Comparison of ENCODE assay signal across 8 cellular contexts in the genomic region with DNA sequence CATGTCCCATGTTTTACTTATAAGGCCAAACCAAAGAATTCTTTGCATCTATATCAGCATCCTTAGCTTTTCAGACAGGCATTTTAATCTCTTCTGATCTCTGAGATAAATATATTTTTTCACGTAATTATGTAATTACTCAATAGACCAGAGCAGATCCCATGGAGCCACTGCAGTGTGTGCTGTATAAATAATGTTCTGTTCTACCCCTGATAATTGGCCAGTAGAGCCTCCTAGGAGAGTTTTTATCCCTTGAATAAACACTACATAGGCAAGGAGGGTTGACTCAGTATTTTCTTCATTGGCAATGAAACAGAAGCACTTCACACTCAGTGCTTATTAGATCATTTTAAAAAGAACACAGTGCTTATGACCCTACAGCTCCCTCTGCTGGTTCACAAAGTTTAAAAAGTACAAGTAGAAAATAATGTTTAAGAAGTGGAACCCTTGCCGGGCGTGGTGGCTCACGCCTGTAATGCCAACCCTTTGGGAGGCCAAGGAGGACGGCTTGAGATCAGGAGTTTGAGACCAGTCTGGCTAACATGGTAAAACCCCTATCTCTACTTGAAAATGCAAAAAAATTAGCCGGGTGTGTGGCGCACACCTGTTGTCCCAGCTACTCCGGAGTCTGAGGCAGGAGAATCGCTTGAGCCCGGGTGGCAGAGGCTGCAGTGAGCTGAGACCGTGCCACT.
DNase-seq lines count a peak whose midpoint lies in the region; ATAC-seq, FAIRE-seq and TF ChIP-seq lines count a peak whose summit lies in the region.

No MANE protein-coding gene starts in this region.

- dilution Hi-C loops in keratinocyte (cut with MboI; ENCODE audit: extremely low pct_ligation_motif_present, low sequenced_read_pairs) = no loop called here

- H4K20me1 ChIP-seq in keratinocyte (ENCODE audit: control insufficient read depth, extremely low read depth, insufficient read depth, low read length) = no peaks in the 10 kb centered on the region

- H3K9me1 ChIP-seq in keratinocyte (ENCODE audit: control insufficient read depth, extremely low read depth, insufficient read depth, low read length) = no peaks in the 10 kb centered on the region

- no peaks in the 10 kb centered on the region for H3K9me3 ChIP-seq in keratinocyte (ENCODE audit: control insufficient read depth, low read depth, low read length)

- H2AFZ ChIP-seq in keratinocyte (ENCODE audit: control insufficient read depth, low read length) = no peak overlapping the region

- H3K4me1 Mint-ChIP-seq in brain = peaks cover 8% of the 10 kb centered on the region
- no peaks in the 10 kb centered on the region for H3K4me1 Mint-ChIP-seq in activated CD4-positive, alpha-beta memory T cell treated with anti-CD3 and anti-CD28 coated beads, Interleukin-2, amount 10 ng/mL, durations not matched to agents 7 days and 5 days

- H3K9ac ChIP-seq in keratinocyte (ENCODE audit: control insufficient read depth, extremely low read depth, insufficient read depth, low read length) = no peak overlapping the region

- no peaks in the 10 kb centered on the region for H3K36me3 Mint-ChIP-seq in brain
- no peaks in the 10 kb centered on the region for H3K36me3 Mint-ChIP-seq in activated CD4-positive, alpha-beta memory T cell treated with anti-CD3 and anti-CD28 coated beads, Interleukin-2, amount 10 ng/mL, durations not matched to agents 7 days and 5 days (ENCODE audit: low read depth)

- H3K4me1 ChIP-seq in keratinocyte (ENCODE audit: control insufficient read depth, extremely low read depth, insufficient read depth, low read length) = peaks cover 4% of the 10 kb centered on the region

- ATAC-seq in GM19463 (IDR thresholded peaks at IDR 0.05; ENCODE audit: unreplicated experiment) = peak; percentile 50

- H3K27ac ChIP-seq in keratinocyte (ENCODE audit: control insufficient read depth, insufficient read depth, low read length) = no peak overlapping the region

- peak overlapping the region; percentile 2 for H3K4me2 ChIP-seq in keratinocyte (ENCODE audit: control insufficient read depth, extremely low read depth, insufficient read depth, low read depth, low read length)

- H3K27me3 Mint-ChIP-seq in brain = no peaks in the 10 kb centered on the region
- H3K27me3 Mint-ChIP-seq in activated CD4-positive, alpha-beta memory T cell treated with anti-CD3 and anti-CD28 coated beads, Interleukin-2, amount 10 ng/mL, durations not matched to agents 7 days and 5 days = peaks cover 4% of the 10 kb centered on the region

- no peaks in the 10 kb centered on the region for H3K27me3 ChIP-seq in keratinocyte (ENCODE audit: control insufficient read depth, extremely low read depth, insufficient read depth, low read length)

- no peaks in the 10 kb centered on the region for H3K79me2 ChIP-seq in keratinocyte (ENCODE audit: control insufficient read depth, insufficient read depth, low read length)

- POLR2A ChIA-PET in activated CD4-positive, alpha-beta memory T cell treated with anti-CD3 and anti-CD28 coated beads, Interleukin-2, amount 10 ng/mL, durations not matched to agents 7 days and 5 days (lab: Charles Lee) = interaction anchor here (1.3 kb wide), 1 partner anchor 12 kb away, joined by 3 read pairs; no protein-coding TSS in a partner anchor

- H3K4me3 ChIP-seq in keratinocyte (ENCODE audit: control insufficient read depth in 2 of 3, extremely low read depth in 1 of 3, insufficient read depth in 2 of 3, low read depth in 1 of 3, low read length in 3 of 3) = no peak overlapping the region

- no peak overlapping the region for H3K27ac Mint-ChIP-seq in brain
- H3K27ac Mint-ChIP-seq in activated CD4-positive, alpha-beta memory T cell treated with anti-CD3 and anti-CD28 coated beads, Interleukin-2, amount 10 ng/mL, durations not matched to agents 7 days and 5 days = no peak overlapping the region

- no peak overlapping the region for H3K4me3 Mint-ChIP-seq in brain
- H3K4me3 Mint-ChIP-seq in activated CD4-positive, alpha-beta memory T cell treated with anti-CD3 and anti-CD28 coated beads, Interleukin-2, amount 10 ng/mL, durations not matched to agents 7 days and 5 days = no peak overlapping the region

- DNase-seq in DMS 273 treated with DMSO at 0.1 percent for 48 hours (lab: John Stamatoyannopoulos, UW) (peak; percentile 41), HuH-7 (ENCODE audit: low spot score) (peak; percentile 32), NCI-H748 treated with DMSO at 0.1 percent for 48 hours (lab: John Stamatoyannopoulos, UW) (peak; percentile 99), keratinocyte (ENCODE audit: low read depth, low spot score) (peak; percentile 41), superior temporal gyrus (ENCODE audit: extremely low spot score) (peak; percentile 89)
- no peak for DNase-seq in activated CD4-positive, alpha-beta memory T cell treated with anti-CD3 and anti-CD28 coated beads, Interleukin-2, amount 10 ng/mL, durations not matched to agents 7 days and 5 days

- H3K36me3 ChIP-seq in keratinocyte (ENCODE audit: control insufficient read depth in 2 of 2, extremely low read depth in 1 of 2, insufficient read depth in 2 of 2, low read length in 2 of 2) = no peaks in the 10 kb centered on the region

- FAIRE-seq in keratinocyte (lab: Jason Lieb, UNC) = peak; percentile 58

- CTCF ChIA-PET in activated CD4-positive, alpha-beta memory T cell treated with anti-CD3 and anti-CD28 coated beads, Interleukin-2, amount 10 ng/mL, durations not matched to agents 7 days and 5 days (lab: Charles Lee) = interaction anchor here (1.0 to 2.4 kb wide), 5 partner anchors 12 to 363 kb away, joined by 3 to 10 read pairs (median 5); no protein-coding TSS in a partner anchor

- H3K9me3 Mint-ChIP-seq in brain = peaks cover 0 to 3% (median 0%) of the 10 kb centered on the region in 5 experiments
- no peaks in the 10 kb centered on the region for H3K9me3 Mint-ChIP-seq in activated CD4-positive, alpha-beta memory T cell treated with anti-CD3 and anti-CD28 coated beads, Interleukin-2, amount 10 ng/mL, durations not matched to agents 7 days and 5 days

- TF ChIP-seq CTCF in brain (conservative IDR thresholded peaks at IDR 0.05) (peak; percentile 82 to 84), keratinocyte (optimal IDR thresholded peaks at IDR 0.05 in 1 of 3, IDR thresholded peaks at IDR 0.05 in 1 of 3, conservative IDR thresholded peaks at IDR 0.05 in 1 of 3; ENCODE audit: extremely low read depth in 1 of 3, insufficient read depth in 2 of 3, low read length in 3 of 3) (peak; percentile 24 to 64 (median 63))
